ENCODE assay signal across 1 cellular context in the genomic region with DNA sequence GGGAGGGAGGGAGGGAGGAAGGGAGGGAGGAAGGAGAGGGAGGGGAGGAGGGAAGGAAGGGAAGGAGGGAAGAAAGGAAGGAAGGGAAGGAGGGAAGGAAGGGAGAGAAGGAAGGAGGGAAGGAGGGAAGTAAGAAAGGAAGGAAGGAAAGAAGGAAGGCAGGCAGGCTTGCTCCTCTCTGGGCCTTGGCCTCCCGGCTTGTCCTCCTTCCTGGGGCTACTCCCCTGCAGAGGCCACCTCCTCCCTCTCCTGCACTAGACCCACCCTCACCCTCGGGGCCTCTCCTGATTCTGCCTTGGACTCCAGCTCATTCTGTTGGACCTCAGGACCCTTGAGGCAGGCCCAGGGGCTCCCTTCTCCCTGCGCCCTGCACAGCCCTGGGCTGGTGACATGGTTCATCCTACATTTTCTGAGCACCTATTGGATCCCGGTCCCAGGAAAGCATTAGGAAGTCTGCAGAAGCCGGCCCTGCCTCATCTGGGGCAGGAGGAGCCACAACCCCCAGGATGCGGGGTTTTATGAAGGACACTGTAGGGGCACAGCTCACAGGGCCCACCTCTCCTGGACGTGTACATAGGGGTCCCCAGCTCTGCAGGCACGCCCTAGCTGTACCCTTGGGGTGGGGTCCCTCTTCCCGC.
TF ChIP-seq lines count a peak whose summit lies in the region.

No MANE protein-coding gene starts in this region.

TF ChIP-seq in HepG2, 621 proteins besides CTCF, POLR2A, EP300 and RAD21:
- TF ChIP-seq, protein P1, sequence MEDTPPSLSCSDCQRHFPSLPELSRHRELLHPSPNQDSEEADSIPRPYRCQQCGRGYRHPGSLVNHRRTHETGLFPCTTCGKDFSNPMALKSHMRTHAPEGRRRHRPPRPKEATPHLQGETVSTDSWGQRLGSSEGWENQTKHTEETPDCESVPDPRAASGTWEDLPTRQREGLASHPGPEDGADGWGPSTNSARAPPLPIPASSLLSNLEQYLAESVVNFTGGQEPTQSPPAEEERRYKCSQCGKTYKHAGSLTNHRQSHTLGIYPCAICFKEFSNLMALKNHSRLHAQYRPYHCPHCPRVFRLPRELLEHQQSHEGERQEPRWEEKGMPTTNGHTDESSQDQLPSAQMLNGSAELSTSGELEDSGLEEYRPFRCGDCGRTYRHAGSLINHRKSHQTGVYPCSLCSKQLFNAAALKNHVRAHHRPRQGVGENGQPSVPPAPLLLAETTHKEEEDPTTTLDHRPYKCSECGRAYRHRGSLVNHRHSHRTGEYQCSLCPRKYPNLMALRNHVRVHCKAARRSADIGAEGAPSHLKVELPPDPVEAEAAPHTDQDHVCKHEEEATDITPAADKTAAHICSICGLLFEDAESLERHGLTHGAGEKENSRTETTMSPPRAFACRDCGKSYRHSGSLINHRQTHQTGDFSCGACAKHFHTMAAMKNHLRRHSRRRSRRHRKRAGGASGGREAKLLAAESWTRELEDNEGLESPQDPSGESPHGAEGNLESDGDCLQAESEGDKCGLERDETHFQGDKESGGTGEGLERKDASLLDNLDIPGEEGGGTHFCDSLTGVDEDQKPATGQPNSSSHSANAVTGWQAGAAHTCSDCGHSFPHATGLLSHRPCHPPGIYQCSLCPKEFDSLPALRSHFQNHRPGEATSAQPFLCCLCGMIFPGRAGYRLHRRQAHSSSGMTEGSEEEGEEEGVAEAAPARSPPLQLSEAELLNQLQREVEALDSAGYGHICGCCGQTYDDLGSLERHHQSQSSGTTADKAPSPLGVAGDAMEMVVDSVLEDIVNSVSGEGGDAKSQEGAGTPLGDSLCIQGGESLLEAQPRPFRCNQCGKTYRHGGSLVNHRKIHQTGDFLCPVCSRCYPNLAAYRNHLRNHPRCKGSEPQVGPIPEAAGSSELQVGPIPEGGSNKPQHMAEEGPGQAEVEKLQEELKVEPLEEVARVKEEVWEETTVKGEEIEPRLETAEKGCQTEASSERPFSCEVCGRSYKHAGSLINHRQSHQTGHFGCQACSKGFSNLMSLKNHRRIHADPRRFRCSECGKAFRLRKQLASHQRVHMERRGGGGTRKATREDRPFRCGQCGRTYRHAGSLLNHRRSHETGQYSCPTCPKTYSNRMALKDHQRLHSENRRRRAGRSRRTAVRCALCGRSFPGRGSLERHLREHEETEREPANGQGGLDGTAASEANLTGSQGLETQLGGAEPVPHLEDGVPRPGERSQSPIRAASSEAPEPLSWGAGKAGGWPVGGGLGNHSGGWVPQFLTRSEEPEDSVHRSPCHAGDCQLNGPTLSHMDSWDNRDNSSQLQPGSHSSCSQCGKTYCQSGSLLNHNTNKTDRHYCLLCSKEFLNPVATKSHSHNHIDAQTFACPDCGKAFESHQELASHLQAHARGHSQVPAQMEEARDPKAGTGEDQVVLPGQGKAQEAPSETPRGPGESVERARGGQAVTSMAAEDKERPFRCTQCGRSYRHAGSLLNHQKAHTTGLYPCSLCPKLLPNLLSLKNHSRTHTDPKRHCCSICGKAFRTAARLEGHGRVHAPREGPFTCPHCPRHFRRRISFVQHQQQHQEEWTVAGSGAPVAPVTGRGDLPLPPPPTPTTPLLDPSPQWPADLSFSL (CRISPR knock-in tag; IDR thresholded peaks at IDR 0.05) = no peak
- TF ChIP-seq HNRNPK (IDR thresholded peaks at IDR 0.05; ENCODE audit: low read depth, low read length, poor library complexity, severe bottlenecking) = peak; percentile 48
